In genomic region chr15:83067638-83067962, GRCh38 we compare ENCODE assay signal across 1 cellular context.
TF ChIP-seq lines count a peak whose summit lies in the region.

No MANE protein-coding gene starts in this region.

TF ChIP-seq in K562, 482 proteins besides CTCF, POLR2A, EP300 and RAD21 (continued from another document):
- 0 out of 4 replicates have a peak, but pooled peaks of 1 of the 2 experiments have one; percentile 38 for TF ChIP-seq MLLT1 (IDR thresholded peaks at IDR 0.05)
- no peak for TF ChIP-seq ARID2 (IDR thresholded peaks at IDR 0.05)
- TF ChIP-seq RBM15 (IDR thresholded peaks at IDR 0.05; ENCODE audit: insufficient read depth, low read length) = no peak
- TF ChIP-seq ZNF778 (CRISPR knock-in tag; IDR thresholded peaks at IDR 0.05) = no peak
- no peak for TF ChIP-seq PURB (CRISPR knock-in tag; IDR thresholded peaks at IDR 0.05; ENCODE audit: low read depth)
- TF ChIP-seq E4F1 (CRISPR knock-in tag; IDR thresholded peaks at IDR 0.05; ENCODE audit: borderline replicate concordance) = no peak
- 0 out of 2 replicates have a peak, but pooled peaks have one; percentile 18 for TF ChIP-seq ZBTB33 (CRISPR knock-in tag; IDR thresholded peaks at IDR 0.05)
- TF ChIP-seq TCF7L2 (IDR thresholded peaks at IDR 0.05; ENCODE audit: low read depth, low read length) = no peak
- no peak for TF ChIP-seq KLF10 (CRISPR knock-in tag; IDR thresholded peaks at IDR 0.05)
- TF ChIP-seq ZNF318 (IDR thresholded peaks at IDR 0.05; ENCODE audit: borderline replicate concordance in 1 of 2, low read depth in 1 of 2) = no peak
- TF ChIP-seq FOXK1 (CRISPR knock-in tag; IDR thresholded peaks at IDR 0.05; ENCODE audit: borderline replicate concordance) = no peak
- no peak for TF ChIP-seq HCFC1 (IDR thresholded peaks at IDR 0.05; ENCODE audit: low read depth, low read length)
- no peak for TF ChIP-seq NR2C1 (IDR thresholded peaks at IDR 0.05)
- peak; percentile 7; the same call in 1 of the 2 replicates for TF ChIP-seq NR2C1 (tag; IDR thresholded peaks at IDR 0.05)
- TF ChIP-seq EP400 (IDR thresholded peaks at IDR 0.05) = no peak; the same call in 1 of the 2 replicates
- TF ChIP-seq ZNF75A (CRISPR knock-in tag; IDR thresholded peaks at IDR 0.05) = no peak
- TF ChIP-seq ZNF707 (CRISPR knock-in tag; conservative IDR thresholded peaks at IDR 0.05) = no peak
- no peak for TF ChIP-seq NFATC3 (IDR thresholded peaks at IDR 0.05)
